ENCODE assay signal across 1 cellular context in genomic region chr17:43601280-43602050, GRCh38.
TF ChIP-seq lines count a peak whose summit lies in the region.

No MANE protein-coding gene starts in this region.

TF ChIP-seq in endothelial cell of umbilical vein, 7 proteins besides CTCF, POLR2A, EP300 and RAD21:
- no peak for TF ChIP-seq EZH2 (IDR thresholded peaks at IDR 0.05; ENCODE audit: borderline replicate concordance, low read depth, low read length, severe bottlenecking)
- no peak for TF ChIP-seq FOS (IDR thresholded peaks at IDR 0.05; ENCODE audit: borderline replicate concordance, insufficient read depth, low read length)
- TF ChIP-seq GATA2 (IDR thresholded peaks at IDR 0.05; ENCODE audit: insufficient read depth, insufficient read length, low read depth, low read length): no peak
- no peak for TF ChIP-seq JUN (IDR thresholded peaks at IDR 0.05; ENCODE audit: borderline replicate concordance, insufficient read depth, insufficient read length, low read depth)
- TF ChIP-seq MAX (IDR thresholded peaks at IDR 0.05; ENCODE audit: insufficient read depth, insufficient read length): no peak
- TF ChIP-seq POLR2AphosphoS5 (IDR thresholded peaks at IDR 0.05; ENCODE audit: insufficient read depth, low read depth, low read length): no peak
- TF ChIP-seq MYC (IDR thresholded peaks at IDR 0.05; ENCODE audit: low read depth, low read length): no peak
TF ChIP-seq in endothelial cell of umbilical vein: peak in this region for 0.
